Comparison of ENCODE assay signal across 20 cellular contexts in genomic region chr6:126873351-126873750, GRCh38.
DNase-seq lines count a peak whose midpoint lies in the region; ATAC-seq and TF ChIP-seq lines count a peak whose summit lies in the region.
"Had no signal": no experiment of that assay in that cellular context is flagged by ENCODE, and none has a peak within 500 bp of the region (broad histone marks: within the 10 kb centered on the region; RNA-seq: fewer than 3 reads in every experiment).

No MANE protein-coding gene starts in this region.

- H3K36me3 ChIP-seq in GM23248 (ENCODE audit: low read depth): no peaks in the 10 kb centered on the region
- no peaks in the 10 kb centered on the region for H3K36me3 ChIP-seq in brain microvascular endothelial cell (replicated peaks)
- H3K36me3 ChIP-seq: BLaER1 treated with 17β-estradiol and CSF1 and Interleukin-3, amounts not matched to agents 10 nM and 100 nM; Peyer's patch; SJSA1 had no signal

- H3K9me3 ChIP-seq in GM23248 (ENCODE audit: low read depth): no peaks in the 10 kb centered on the region
- H3K9me3 ChIP-seq: BLaER1 treated with 17β-estradiol and CSF1 and Interleukin-3, amounts not matched to agents 10 nM and 100 nM; Peyer's patch; SJSA1 had no signal

- TF ChIP-seq CTCF in brain microvascular endothelial cell (IDR thresholded peaks at IDR 0.05; ENCODE audit: low read depth, low read length, missing control alignments) (no peak), fibroblast of pulmonary artery (IDR thresholded peaks at IDR 0.05; ENCODE audit: low read length, missing control alignments) (no peak), nephron (IDR thresholded peaks at IDR 0.05; ENCODE audit: unreplicated experiment in 3 of 3) (no peak)

- no peaks in the 10 kb centered on the region for H3K9me3 Mint-ChIP-seq in nephron

- no peak overlapping the region for H3K4me2 ChIP-seq in GM23248 (ENCODE audit: unreplicated experiment)
- H3K4me2 ChIP-seq: BLaER1 treated with 17β-estradiol and CSF1 and Interleukin-3, amounts not matched to agents 10 nM and 100 nM had no signal

- H3K79me2 ChIP-seq in GM23248 (ENCODE audit: insufficient read depth): no peaks in the 10 kb centered on the region

- H3K27me3 Mint-ChIP-seq in nephron (ENCODE audit: low read depth): no peaks in the 10 kb centered on the region

- peaks cover 17% of the 10 kb centered on the region for H3K4me1 Mint-ChIP-seq in nephron

- H3K4me3 ChIP-seq in GM23248 (no peak overlapping the region), brain microvascular endothelial cell (ENCODE audit: low read depth, low read length) (no peak overlapping the region), fibroblast of pulmonary artery (replicated peaks; ENCODE audit: low read depth, low read length) (no peak overlapping the region)
- H3K4me3 ChIP-seq: BLaER1 treated with 17β-estradiol and CSF1 and Interleukin-3, amounts not matched to agents 10 nM and 100 nM; GM12878; Peyer's patch; SJSA1 had no signal

- H3K27me3 ChIP-seq in GM23248 (replicated peaks; ENCODE audit: insufficient read depth): no peaks in the 10 kb centered on the region
- no peaks in the 10 kb centered on the region for H3K27me3 ChIP-seq in brain microvascular endothelial cell (replicated peaks)
- H3K27me3 ChIP-seq: BLaER1 treated with 17β-estradiol and CSF1 and Interleukin-3, amounts not matched to agents 10 nM and 100 nM; Peyer's patch; SJSA1 had no signal

- H3F3A ChIP-seq in GM23248 (ENCODE audit: insufficient read depth): no peaks in the 10 kb centered on the region

- no peak overlapping the region for H3K9ac ChIP-seq in GM23248
- H3K9ac ChIP-seq: BLaER1 treated with 17β-estradiol and CSF1 and Interleukin-3, amounts not matched to agents 10 nM and 100 nM had no signal

- H3K27ac ChIP-seq in GM23248: no peak overlapping the region
- H3K27ac ChIP-seq in brain microvascular endothelial cell: no peak overlapping the region
- H3K27ac ChIP-seq: BLaER1 treated with 17β-estradiol and CSF1 and Interleukin-3, amounts not matched to agents 10 nM and 100 nM; Peyer's patch; SJSA1 had no signal

- H3K4me3 Mint-ChIP-seq in nephron: no peak overlapping the region

- in situ Hi-C loops in GM23248 (cut with MboI) (no loop called here), brain microvascular endothelial cell (cut with HindIII; ENCODE audit: low pct_ligation_motif_present, low sequenced_read_pairs) (no loop called here)

- H2AFZ ChIP-seq in GM23248: no peak overlapping the region

- DNase-seq in GM23248 (peak; percentile 14), brain microvascular endothelial cell (peak; percentile 31), fibroblast of pulmonary artery (ENCODE audit: low read depth) (peak; percentile 45), DMS79 treated with DMSO at 0.1 percent for 48 hours (lab: John Stamatoyannopoulos, UW) (no peak), NCI-H2081 (lab: John Stamatoyannopoulos, UW) (no peak)
- no peak for DNase-seq in stimulated activated CD4-positive, alpha-beta T cell treated with anti-CD3 and anti-CD28 coated beads, Interleukin-1b, Interleukin-23, amount 100 ng/mL, for 48 hours
- DNase-seq: GF-D8; GOT3; NCI-H1105 treated with DMSO at 0.1 percent for 48 hours; NCI-H1694; NCI-H510A; NCI-H748 treated with DMSO at 0.1 percent for 48 hours; NK-92 treated with Interleukin-12 subunit alpha and Interleukin-12 subunit beta, amount 100 ng/mL, for 24 hours; Peyer's patch had no signal

- no peaks in the 10 kb centered on the region for H3K4me1 ChIP-seq in GM23248 (ENCODE audit: insufficient read depth)
- H3K4me1 ChIP-seq: BLaER1 treated with 17β-estradiol and CSF1 and Interleukin-3, amounts not matched to agents 10 nM and 100 nM; Peyer's patch; SJSA1 had no signal

- H3K36me3 Mint-ChIP-seq in nephron (ENCODE audit: low read depth): no peaks in the 10 kb centered on the region

- no peak for ATAC-seq in HG03432 (IDR thresholded peaks at IDR 0.05; ENCODE audit: unreplicated experiment)
- ATAC-seq: GM12878, HCT116 had no signal

- no peaks in the 10 kb centered on the region for H4K20me1 ChIP-seq in GM23248 (ENCODE audit: insufficient read depth)
- H4K20me1 ChIP-seq: BLaER1 treated with 17β-estradiol and CSF1 and Interleukin-3, amounts not matched to agents 10 nM and 100 nM had no signal

- H3K27ac Mint-ChIP-seq in nephron: peak overlapping the region in 2 of 3 experiments; percentile 48 to 57

- no peaks in the 10 kb centered on the region for H3K9me2 ChIP-seq in GM23248 (ENCODE audit: insufficient read depth)

Comparison
In these comparisons a context has a peak if more than half of its experiments do, and no peak if none do; other contexts are left out.
1. DNase-seq: peak in GM23248 (single experiment), brain microvascular endothelial cell (single experiment) and fibroblast of pulmonary artery (single experiment); none in DMS79 treated with DMSO at 0.1 percent for 48 hours (single experiment), NCI-H2081 (0 of 2) and stimulated activated CD4-positive, alpha-beta T cell treated with anti-CD3 and anti-CD28 coated beads, Interleukin-1b, Interleukin-23, amount 100 ng/mL, for 48 hours (single experiment).